1 cellular context compared by ENCODE assay signal in the genomic region with DNA sequence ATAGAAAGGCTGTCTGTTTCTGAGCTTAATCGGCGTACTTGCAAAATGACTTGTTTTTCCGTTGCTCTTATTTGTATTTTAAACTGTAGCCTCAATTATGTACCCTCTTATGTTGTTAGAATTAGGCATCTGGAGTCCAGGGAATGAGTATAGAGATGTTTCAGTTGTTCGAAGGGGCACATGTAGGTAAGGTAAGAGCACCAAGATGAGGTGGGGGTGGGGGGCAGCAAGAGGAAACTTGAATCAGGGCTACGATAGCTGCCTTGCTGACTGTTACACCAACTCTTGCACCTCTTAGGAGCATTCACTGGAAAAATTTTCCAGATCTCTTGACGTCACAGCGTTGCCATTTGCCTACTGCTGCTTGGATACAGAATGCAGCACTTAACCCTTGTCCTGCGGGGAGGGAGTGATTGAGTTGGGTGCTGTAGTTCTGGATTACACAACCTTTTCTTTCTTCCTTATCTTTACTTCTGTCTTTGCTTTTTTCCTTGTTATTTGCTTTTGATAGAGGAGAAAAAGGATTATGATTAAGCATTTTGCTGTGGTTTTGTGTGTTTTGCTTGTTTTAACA.
A peak's percentile ranks its signal among the peaks of the same experiment; 100 is the strongest.
TF ChIP-seq lines count a peak whose summit lies in the region.

No MANE protein-coding gene starts in this region.

TF ChIP-seq in HEK293, 187 proteins besides CTCF, POLR2A, EP300 and RAD21 (continued from another document and continues in another):
- TF ChIP-seq, protein P1, sequence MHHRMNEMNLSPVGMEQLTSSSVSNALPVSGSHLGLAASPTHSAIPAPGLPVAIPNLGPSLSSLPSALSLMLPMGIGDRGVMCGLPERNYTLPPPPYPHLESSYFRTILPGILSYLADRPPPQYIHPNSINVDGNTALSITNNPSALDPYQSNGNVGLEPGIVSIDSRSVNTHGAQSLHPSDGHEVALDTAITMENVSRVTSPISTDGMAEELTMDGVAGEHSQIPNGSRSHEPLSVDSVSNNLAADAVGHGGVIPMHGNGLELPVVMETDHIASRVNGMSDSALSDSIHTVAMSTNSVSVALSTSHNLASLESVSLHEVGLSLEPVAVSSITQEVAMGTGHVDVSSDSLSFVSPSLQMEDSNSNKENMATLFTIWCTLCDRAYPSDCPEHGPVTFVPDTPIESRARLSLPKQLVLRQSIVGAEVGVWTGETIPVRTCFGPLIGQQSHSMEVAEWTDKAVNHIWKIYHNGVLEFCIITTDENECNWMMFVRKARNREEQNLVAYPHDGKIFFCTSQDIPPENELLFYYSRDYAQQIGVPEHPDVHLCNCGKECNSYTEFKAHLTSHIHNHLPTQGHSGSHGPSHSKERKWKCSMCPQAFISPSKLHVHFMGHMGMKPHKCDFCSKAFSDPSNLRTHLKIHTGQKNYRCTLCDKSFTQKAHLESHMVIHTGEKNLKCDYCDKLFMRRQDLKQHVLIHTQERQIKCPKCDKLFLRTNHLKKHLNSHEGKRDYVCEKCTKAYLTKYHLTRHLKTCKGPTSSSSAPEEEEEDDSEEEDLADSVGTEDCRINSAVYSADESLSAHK (tag by site-specific recombination; IDR thresholded peaks at IDR 0.05) = no peak
- TF ChIP-seq KLF7 (tag by site-specific recombination; IDR thresholded peaks at IDR 0.05; ENCODE audit: borderline replicate concordance) (no peak), ZNF660 (tag by site-specific recombination; IDR thresholded peaks at IDR 0.05) (0 out of 2 replicates have a peak, but pooled peaks have one; percentile 4), ZNF132 (tag by site-specific recombination; IDR thresholded peaks at IDR 0.05; ENCODE audit: borderline replicate concordance) (no peak), SP2 (tag by site-specific recombination; IDR thresholded peaks at IDR 0.05) (no peak), ZNF837 (tag by site-specific recombination; IDR thresholded peaks at IDR 0.05) (no peak), INSM2 (tag by site-specific recombination; IDR thresholded peaks at IDR 0.05) (peak; percentile 61), ZNF670 (tag by site-specific recombination; IDR thresholded peaks at IDR 0.05; ENCODE audit: low read depth) (no peak), ZNF776 (tag by site-specific recombination; IDR thresholded peaks at IDR 0.05; ENCODE audit: borderline replicate concordance) (no peak), ZNF701 (tag by site-specific recombination; IDR thresholded peaks at IDR 0.05) (no peak), KLF10 (tag by site-specific recombination; IDR thresholded peaks at IDR 0.05) (no peak), ZNF510 (tag by site-specific recombination; IDR thresholded peaks at IDR 0.05; ENCODE audit: insufficient replicate concordance) (no peak), YY2 (tag by site-specific recombination; IDR thresholded peaks at IDR 0.05) (no peak), ZBTB48 (tag by site-specific recombination; IDR thresholded peaks at IDR 0.05) (no peak), ZNF2 (tag by site-specific recombination; IDR thresholded peaks at IDR 0.05) (no peak; the same call in 1 of the 2 replicates), ZNF112 (tag by site-specific recombination; IDR thresholded peaks at IDR 0.05) (no peak), ZBTB20 (tag by site-specific recombination; IDR thresholded peaks at IDR 0.05) (peak; percentile 87), ZNF501 (tag by site-specific recombination; IDR thresholded peaks at IDR 0.05) (no peak), GFI1B (tag by site-specific recombination; IDR thresholded peaks at IDR 0.05) (no peak), ZNF654 (tag by site-specific recombination; IDR thresholded peaks at IDR 0.05; ENCODE audit: low read depth) (no peak), ZNF624 (tag by site-specific recombination; IDR thresholded peaks at IDR 0.05) (no peak), ZNF23 (tag by site-specific recombination; IDR thresholded peaks at IDR 0.05; ENCODE audit: borderline replicate concordance) (no peak), SCRT2 (tag by site-specific recombination; IDR thresholded peaks at IDR 0.05) (no peak), ZNF350 (tag by site-specific recombination; IDR thresholded peaks at IDR 0.05) (no peak), KLF17 (tag by site-specific recombination; IDR thresholded peaks at IDR 0.05) (no peak), ZNF354C (tag by site-specific recombination; IDR thresholded peaks at IDR 0.05; ENCODE audit: borderline replicate concordance, low read depth) (no peak), KLF1 (tag by site-specific recombination; IDR thresholded peaks at IDR 0.05) (no peak), ZNF76 (tag by site-specific recombination; IDR thresholded peaks at IDR 0.05; ENCODE audit: borderline replicate concordance, low read depth) (no peak), ZFP41 (tag by site-specific recombination; IDR thresholded peaks at IDR 0.05; ENCODE audit: borderline replicate concordance) (no peak), ZNF529 (tag by site-specific recombination; IDR thresholded peaks at IDR 0.05; ENCODE audit: insufficient replicate concordance) (no peak), ZNF404 (tag by site-specific recombination; IDR thresholded peaks at IDR 0.05) (no peak), ZNF571 (tag by site-specific recombination; IDR thresholded peaks at IDR 0.05) (no peak), KLF9 (tag by site-specific recombination; IDR thresholded peaks at IDR 0.05; ENCODE audit: low read depth) (no peak), ZNF645 (tag by site-specific recombination; IDR thresholded peaks at IDR 0.05) (no peak), ZNF514 (tag by site-specific recombination; IDR thresholded peaks at IDR 0.05) (no peak), ZNF394 (tag by site-specific recombination; IDR thresholded peaks at IDR 0.05; ENCODE audit: borderline replicate concordance) (no peak), ZNF324 (tag by site-specific recombination; IDR thresholded peaks at IDR 0.05) (no peak), RBAK (tag by site-specific recombination; IDR thresholded peaks at IDR 0.05) (peak; percentile 97), ZNF341 (tag by site-specific recombination; IDR thresholded peaks at IDR 0.05; ENCODE audit: low read depth) (no peak), ZNF521 (tag by site-specific recombination; IDR thresholded peaks at IDR 0.05) (no peak), GLI4 (tag by site-specific recombination; IDR thresholded peaks at IDR 0.05) (no peak)
- TF ChIP-seq, protein P2, sequence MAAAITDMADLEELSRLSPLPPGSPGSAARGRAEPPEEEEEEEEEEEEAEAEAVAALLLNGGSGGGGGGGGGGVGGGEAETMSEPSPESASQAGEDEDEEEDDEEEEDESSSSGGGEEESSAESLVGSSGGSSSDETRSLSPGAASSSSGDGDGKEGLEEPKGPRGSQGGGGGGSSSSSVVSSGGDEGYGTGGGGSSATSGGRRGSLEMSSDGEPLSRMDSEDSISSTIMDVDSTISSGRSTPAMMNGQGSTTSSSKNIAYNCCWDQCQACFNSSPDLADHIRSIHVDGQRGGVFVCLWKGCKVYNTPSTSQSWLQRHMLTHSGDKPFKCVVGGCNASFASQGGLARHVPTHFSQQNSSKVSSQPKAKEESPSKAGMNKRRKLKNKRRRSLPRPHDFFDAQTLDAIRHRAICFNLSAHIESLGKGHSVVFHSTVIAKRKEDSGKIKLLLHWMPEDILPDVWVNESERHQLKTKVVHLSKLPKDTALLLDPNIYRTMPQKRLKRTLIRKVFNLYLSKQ (tag by site-specific recombination; IDR thresholded peaks at IDR 0.05; ENCODE audit: borderline replicate concordance) = no peak
- TF ChIP-seq, protein P3, sequence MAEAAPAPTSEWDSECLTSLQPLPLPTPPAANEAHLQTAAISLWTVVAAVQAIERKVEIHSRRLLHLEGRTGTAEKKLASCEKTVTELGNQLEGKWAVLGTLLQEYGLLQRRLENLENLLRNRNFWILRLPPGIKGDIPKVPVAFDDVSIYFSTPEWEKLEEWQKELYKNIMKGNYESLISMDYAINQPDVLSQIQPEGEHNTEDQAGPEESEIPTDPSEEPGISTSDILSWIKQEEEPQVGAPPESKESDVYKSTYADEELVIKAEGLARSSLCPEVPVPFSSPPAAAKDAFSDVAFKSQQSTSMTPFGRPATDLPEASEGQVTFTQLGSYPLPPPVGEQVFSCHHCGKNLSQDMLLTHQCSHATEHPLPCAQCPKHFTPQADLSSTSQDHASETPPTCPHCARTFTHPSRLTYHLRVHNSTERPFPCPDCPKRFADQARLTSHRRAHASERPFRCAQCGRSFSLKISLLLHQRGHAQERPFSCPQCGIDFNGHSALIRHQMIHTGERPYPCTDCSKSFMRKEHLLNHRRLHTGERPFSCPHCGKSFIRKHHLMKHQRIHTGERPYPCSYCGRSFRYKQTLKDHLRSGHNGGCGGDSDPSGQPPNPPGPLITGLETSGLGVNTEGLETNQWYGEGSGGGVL (tag by site-specific recombination; IDR thresholded peaks at IDR 0.05) = no peak
- TF ChIP-seq, protein P4, sequence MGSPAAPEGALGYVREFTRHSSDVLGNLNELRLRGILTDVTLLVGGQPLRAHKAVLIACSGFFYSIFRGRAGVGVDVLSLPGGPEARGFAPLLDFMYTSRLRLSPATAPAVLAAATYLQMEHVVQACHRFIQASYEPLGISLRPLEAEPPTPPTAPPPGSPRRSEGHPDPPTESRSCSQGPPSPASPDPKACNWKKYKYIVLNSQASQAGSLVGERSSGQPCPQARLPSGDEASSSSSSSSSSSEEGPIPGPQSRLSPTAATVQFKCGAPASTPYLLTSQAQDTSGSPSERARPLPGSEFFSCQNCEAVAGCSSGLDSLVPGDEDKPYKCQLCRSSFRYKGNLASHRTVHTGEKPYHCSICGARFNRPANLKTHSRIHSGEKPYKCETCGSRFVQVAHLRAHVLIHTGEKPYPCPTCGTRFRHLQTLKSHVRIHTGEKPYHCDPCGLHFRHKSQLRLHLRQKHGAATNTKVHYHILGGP (tag by site-specific recombination; IDR thresholded peaks at IDR 0.05) = no peak
- TF ChIP-seq, protein P5, sequence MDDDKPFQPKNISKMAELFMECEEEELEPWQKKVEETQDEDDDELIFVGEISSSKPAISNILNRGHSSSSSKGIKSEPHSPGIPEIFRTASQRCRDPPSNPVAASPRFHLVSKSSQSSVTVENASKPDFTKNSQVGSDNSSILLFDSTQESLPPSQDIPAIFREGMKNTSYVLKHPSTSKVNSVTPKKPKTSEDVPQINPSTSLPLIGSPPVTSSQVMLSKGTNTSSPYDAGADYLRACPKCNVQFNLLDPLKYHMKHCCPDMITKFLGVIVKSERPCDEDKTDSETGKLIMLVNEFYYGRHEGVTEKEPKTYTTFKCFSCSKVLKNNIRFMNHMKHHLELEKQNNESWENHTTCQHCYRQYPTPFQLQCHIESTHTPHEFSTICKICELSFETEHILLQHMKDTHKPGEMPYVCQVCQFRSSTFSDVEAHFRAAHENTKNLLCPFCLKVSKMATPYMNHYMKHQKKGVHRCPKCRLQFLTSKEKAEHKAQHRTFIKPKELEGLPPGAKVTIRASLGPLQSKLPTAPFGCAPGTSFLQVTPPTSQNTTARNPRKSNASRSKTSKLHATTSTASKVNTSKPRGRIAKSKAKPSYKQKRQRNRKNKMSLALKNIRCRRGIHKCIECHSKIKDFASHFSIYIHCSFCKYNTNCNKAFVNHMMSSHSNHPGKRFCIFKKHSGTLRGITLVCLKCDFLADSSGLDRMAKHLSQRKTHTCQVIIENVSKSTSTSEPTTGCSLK (tag by site-specific recombination; IDR thresholded peaks at IDR 0.05) = no peak
- TF ChIP-seq, protein P6, sequence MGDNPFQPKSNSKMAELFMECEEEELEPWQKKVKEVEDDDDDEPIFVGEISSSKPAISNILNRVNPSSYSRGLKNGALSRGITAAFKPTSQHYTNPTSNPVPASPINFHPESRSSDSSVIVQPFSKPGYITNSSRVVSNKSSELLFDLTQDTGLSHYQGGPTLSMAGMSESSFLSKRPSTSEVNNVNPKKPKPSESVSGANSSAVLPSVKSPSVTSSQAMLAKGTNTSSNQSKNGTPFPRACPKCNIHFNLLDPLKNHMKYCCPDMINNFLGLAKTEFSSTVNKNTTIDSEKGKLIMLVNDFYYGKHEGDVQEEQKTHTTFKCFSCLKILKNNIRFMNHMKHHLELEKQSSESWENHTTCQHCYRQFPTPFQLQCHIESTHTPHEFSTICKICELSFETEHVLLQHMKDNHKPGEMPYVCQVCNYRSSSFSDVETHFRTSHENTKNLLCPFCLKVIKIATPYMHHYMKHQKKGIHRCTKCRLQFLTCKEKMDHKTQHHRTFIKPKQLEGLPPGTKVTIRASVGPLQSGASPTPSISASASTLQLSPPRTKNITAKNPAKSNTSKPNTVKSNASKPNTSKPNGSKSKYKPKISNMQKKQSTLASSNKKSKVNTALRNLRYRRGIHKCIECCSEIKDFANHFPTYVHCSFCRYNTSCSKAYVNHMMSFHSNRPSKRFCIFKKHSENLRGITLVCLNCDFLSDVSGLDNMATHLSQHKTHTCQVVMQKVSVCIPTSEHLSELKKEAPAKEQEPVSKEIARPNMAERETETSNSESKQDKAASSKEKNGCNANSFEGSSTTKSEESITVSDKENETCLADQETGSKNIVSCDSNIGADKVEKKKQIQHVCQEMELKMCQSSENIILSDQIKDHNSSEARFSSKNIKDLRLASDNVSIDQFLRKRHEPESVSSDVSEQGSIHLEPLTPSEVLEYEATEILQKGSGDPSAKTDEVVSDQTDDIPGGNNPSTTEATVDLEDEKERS (tag by site-specific recombination; IDR thresholded peaks at IDR 0.05) = no peak
